23 cellular contexts compared by ENCODE assay signal in the genomic region with DNA sequence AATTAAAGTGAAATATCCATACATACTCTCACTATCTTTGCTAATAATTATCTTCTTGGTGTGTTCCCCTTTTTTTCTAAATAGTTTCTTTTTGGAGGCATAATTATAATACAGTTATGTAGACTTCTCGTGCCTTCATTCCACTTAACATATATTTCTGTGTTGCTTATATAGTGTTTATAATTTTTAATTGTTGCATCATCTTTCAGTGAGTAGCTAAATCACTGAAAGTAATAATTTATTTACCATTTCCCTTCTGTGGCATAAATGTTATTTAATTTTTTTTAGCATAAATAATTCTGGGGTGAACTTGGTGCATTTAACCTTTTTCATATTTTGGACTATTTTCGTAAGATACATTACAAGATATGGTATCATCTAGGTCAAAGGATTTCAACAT.
"Had no signal": no experiment of that assay in that cellular context is flagged by ENCODE, and none has a peak within 500 bp of the region (broad histone marks: within the 10 kb centered on the region; RNA-seq: fewer than 3 reads in every experiment).

No MANE protein-coding gene starts in this region.

- DNase-seq: activated B cell treated with CpG ODN at 0.5 μM for 24 hours; activated CD4-positive, alpha-beta T cell treated with anti-CD3 and anti-CD28 coated beads for 36 hours; activated CD4-positive, alpha-beta T cell treated with anti-CD3 and anti-CD28 coated beads, Interleukin-2, amount 50 U/mL, for 4 hours; activated naive CD4-positive, alpha-beta T cell; activated naive CD8-positive, alpha-beta T cell treated with anti-CD3 and anti-CD28 coated beads, Interleukin-2, amount 10 ng/mL, durations not matched to agents 7 days and 5 days; amygdala; effector CD4-positive, alpha-beta T cell; heart left ventricle; islet precursor cell; left lung; ovary; psoas muscle; right cardiac atrium; stimulated activated CD4-positive, alpha-beta T cell treated with anti-CD3 and anti-CD28 coated beads, Interleukin-12 subunit alpha, Interleukin-12 subunit beta, amount 100 ng/mL, for 4 hours; stomach had no signal

- H3K4me1 Mint-ChIP-seq: activated B cell treated with CpG ODN at 0.5 μM for 24 hours, nephron had no signal

- H3K36me3 ChIP-seq: ovary had no signal

- H3K27ac ChIP-seq: heart left ventricle, left lung, ovary, psoas muscle, stomach, suprapubic skin, tibial nerve had no signal

- H3K4me3 Mint-ChIP-seq: activated B cell treated with CpG ODN at 0.5 μM for 24 hours; activated CD4-positive, alpha-beta T cell treated with anti-CD3 and anti-CD28 coated beads for 36 hours; activated naive CD8-positive, alpha-beta T cell treated with anti-CD3 and anti-CD28 coated beads, Interleukin-2, amount 10 ng/mL, durations not matched to agents 7 days and 5 days; dendritic cell treated with granulocyte-macrophage colony-stimulating factor and Interleukin-4, amounts not matched to agents 40 ng/mL and 50 ng/mL, for 4 days; nephron; T-helper 1 cell treated with Interleukin-12 subunit alpha and Interleukin-12 subunit beta and Interleukin-4 antibody, amounts not matched to agents 30 μg/mL and 1 μg/mL, for 36 hours had no signal

- ATAC-seq: activated CD4-positive, alpha-beta T cell treated with anti-CD3 and anti-CD28 coated beads for 36 hours; left lung; psoas muscle; right cardiac atrium had no signal

- H3K27me3 Mint-ChIP-seq: activated B cell treated with CpG ODN at 0.5 μM for 24 hours; activated CD4-positive, alpha-beta T cell treated with anti-CD3 and anti-CD28 coated beads for 36 hours; activated naive CD8-positive, alpha-beta T cell treated with anti-CD3 and anti-CD28 coated beads, Interleukin-2, amount 10 ng/mL, durations not matched to agents 7 days and 5 days; dendritic cell treated with granulocyte-macrophage colony-stimulating factor and Interleukin-4, amounts not matched to agents 40 ng/mL and 50 ng/mL, for 4 days had no signal

- H3K9me3 Mint-ChIP-seq: activated B cell treated with CpG ODN at 0.5 μM for 24 hours; activated naive CD8-positive, alpha-beta T cell treated with anti-CD3 and anti-CD28 coated beads, Interleukin-2, amount 10 ng/mL, durations not matched to agents 7 days and 5 days; activated T-helper 2 cell treated with anti-CD3 and anti-CD28 coated beads, Interferon-gamma antibody, Interleukin-2, Interleukin-4, amounts not matched to agents 10 μg/mL and 5 μg/mL and 100 μg/mL, durations not matched to agents 14 hours and 24 hours and 36 hours; dendritic cell treated with granulocyte-macrophage colony-stimulating factor and Interleukin-4, amounts not matched to agents 40 ng/mL and 50 ng/mL, for 4 days; nephron; T-helper 1 cell treated with Interleukin-12 subunit alpha and Interleukin-12 subunit beta and Interleukin-4 antibody, amounts not matched to agents 30 μg/mL and 1 μg/mL, for 36 hours had no signal

- H3K27ac Mint-ChIP-seq: activated B cell treated with CpG ODN at 0.5 μM for 24 hours; activated CD4-positive, alpha-beta T cell treated with anti-CD3 and anti-CD28 coated beads for 36 hours; activated naive CD8-positive, alpha-beta T cell treated with anti-CD3 and anti-CD28 coated beads, Interleukin-2, amount 10 ng/mL, durations not matched to agents 7 days and 5 days; activated T-helper 2 cell treated with anti-CD3 and anti-CD28 coated beads, Interferon-gamma antibody, Interleukin-2, Interleukin-4, amounts not matched to agents 10 μg/mL and 5 μg/mL and 100 μg/mL, durations not matched to agents 14 hours and 24 hours and 36 hours; dendritic cell treated with granulocyte-macrophage colony-stimulating factor and Interleukin-4, amounts not matched to agents 40 ng/mL and 50 ng/mL, for 4 days; nephron; T-helper 1 cell treated with Interleukin-12 subunit alpha and Interleukin-12 subunit beta and Interleukin-4 antibody, amounts not matched to agents 30 μg/mL and 1 μg/mL, for 36 hours had no signal

- H3K27me3 ChIP-seq: heart left ventricle, left lung, neutrophil, ovary, stomach, suprapubic skin, tibial nerve had no signal

- H3K4me3 ChIP-seq: heart left ventricle, left lung, lung, ovary, psoas muscle, stomach, suprapubic skin, tibial nerve had no signal

- H3K9me3 ChIP-seq: heart left ventricle, left lung, ovary, psoas muscle, stomach, suprapubic skin, tibial nerve had no signal

- H3K4me1 ChIP-seq: left lung, psoas muscle, stomach, suprapubic skin, tibial nerve had no signal
